ENCODE assay signal across 8 cellular contexts in genomic region chr9:130041648-130042405, GRCh38. TPM values are rescaled to one million over a fixed set of nuclear protein-coding genes. Genes with fewer than 3 reads are reported as not detected.
DNase-seq lines count a peak whose midpoint lies in the region; ATAC-seq and TF ChIP-seq lines count a peak whose summit lies in the region.

No MANE protein-coding gene starts in this region.

- TF ChIP-seq RAD21 in SK-N-SH (IDR thresholded peaks at IDR 0.05; ENCODE audit: low read length) (no peak), neural cell (conservative IDR thresholded peaks at IDR 0.05) (no peak)

- H3K79me2 ChIP-seq in SK-N-SH (ENCODE audit: insufficient read depth) (peaks cover 55% of the 10 kb centered on the region), neural cell (replicated peaks; ENCODE audit: insufficient read depth, low read length) (peaks cover 38% of the 10 kb centered on the region)

- CTCF ChIA-PET in SK-N-SH (lab: Yijun Ruan, JAX) (interaction anchor here (1.1 to 1.6 kb wide), 4 partner anchors 9 to 231 kb away, joined by 3 to 10 read pairs (median 4); partner anchors contain the start of gene GPR107), GM10248 (lab: Yijun Ruan, JAX) (interaction anchor here (0.9 to 1.3 kb wide), 2 partner anchors 23 to 42 kb away, joined by 3 read pairs; no protein-coding TSS in a partner anchor)

- TF ChIP-seq EP300 in SK-N-SH (IDR thresholded peaks at IDR 0.05; ENCODE audit: borderline replicate concordance in 1 of 2, low read depth in 1 of 2, low read length in 1 of 2) (no peak), neural cell (conservative IDR thresholded peaks at IDR 0.05; ENCODE audit: poor library complexity, severe bottlenecking) (no peak)

- DNase-seq in activated CD4-positive, CD25-positive, alpha-beta regulatory T cell treated with anti-CD3 and anti-CD28 coated beads, Interleukin-2, amount 50 U/mL, for 72 hours: peak; percentile 48
- DNase-seq in SK-N-SH: peak; percentile 70
- no peak for DNase-seq in esophagus squamous epithelium (lab: John Stamatoyannopoulos, UW)
- no peak for DNase-seq in NCI-H2029 (lab: John Stamatoyannopoulos, UW)
- no peak for DNase-seq in GM10248 (ENCODE audit: extremely low spot score)
- no peak for DNase-seq in COLO829 (ENCODE audit: low spot score)

- no peaks in the 10 kb centered on the region for H3K9me2 ChIP-seq in SK-N-SH
- H3K9me2 ChIP-seq in neural cell (ENCODE audit: insufficient read depth, low read length): no peaks in the 10 kb centered on the region

- peak overlapping the region; percentile 77 for H3K4me2 ChIP-seq in SK-N-SH
- H3K4me2 ChIP-seq in neural cell (ENCODE audit: low read length): peak overlapping the region; percentile 31

- H4K20me1 ChIP-seq in SK-N-SH (ENCODE audit: insufficient read depth) (peaks cover 30% of the 10 kb centered on the region), neural cell (ENCODE audit: insufficient read depth) (no peaks in the 10 kb centered on the region)

- H3K27ac ChIP-seq in SK-N-SH (ENCODE audit: low read depth in 2 of 2, low read length in 1 of 2): peak overlapping the region; percentile 72 to 77
- H3K27ac ChIP-seq in esophagus squamous epithelium: peak overlapping the region; percentile 94 to 99 (median 98)
- H3K27ac ChIP-seq in neural cell (ENCODE audit: low read length): peak overlapping the region; percentile 84

- H3F3A ChIP-seq in SK-N-SH (replicated peaks; ENCODE audit: insufficient read depth) (peaks cover 20% of the 10 kb centered on the region), neural cell (ENCODE audit: insufficient read depth, low read length, poor library complexity, severe bottlenecking) (no peaks in the 10 kb centered on the region)

- intact Hi-C loops in esophagus squamous epithelium (cut with DNase I): loop anchor here (5.0 kb wide), 1 partner anchor 155 kb away; no protein-coding TSS in a partner anchor

- H2AFZ ChIP-seq in SK-N-SH (ENCODE audit: low read depth) (peak overlapping the region; percentile 43; the same call in 1 of the 2 replicates), neural cell (ENCODE audit: low read depth, low read length) (no peak overlapping the region)

- peak overlapping the region; percentile 85 for H3K9ac ChIP-seq in SK-N-SH
- peak overlapping the region; percentile 85 for H3K9ac ChIP-seq in neural cell (ENCODE audit: low read length)

- WGBS in SK-N-SH (ENCODE audit: low lambda C conversion rate): 7% methylated on average over 14 of the region's 31 CpGs
- WGBS in esophagus squamous epithelium, 2 donors: 1 to 2% methylated on average over 9 to 19 of the region's 31 CpGs

- POLR2A ChIA-PET in SK-N-SH (lab: Yijun Ruan, JAX): interaction anchor here (0.6 to 1.0 kb wide), 2 partner anchors 12 to 668 kb away, joined by 3 read pairs; partner anchors contain the start of gene GPR107
- POLR2A ChIA-PET in GM10248 (lab: Yijun Ruan, JAX): interaction anchor here (0.6 kb wide), 1 partner anchor 23 kb away, joined by 5 read pairs; no protein-coding TSS in a partner anchor

- H3K4me1 ChIP-seq in SK-N-SH (ENCODE audit: control insufficient read depth in 1 of 2, insufficient read depth in 2 of 2, low read depth in 1 of 2, low read length in 1 of 2) (peaks cover 12 to 16% of the 10 kb centered on the region in 2 experiments; a peak in 3 of 4 replicates), esophagus squamous epithelium (peaks cover 17 to 60% (median 26%) of the 10 kb centered on the region in 3 donors)

- no peaks in the 10 kb centered on the region for H3K9me3 ChIP-seq in SK-N-SH
- no peaks in the 10 kb centered on the region for H3K9me3 ChIP-seq in esophagus squamous epithelium
- H3K9me3 ChIP-seq in neural cell (ENCODE audit: low read length): no peaks in the 10 kb centered on the region

- no peak for TF ChIP-seq CTCF in SK-N-SH (IDR thresholded peaks at IDR 0.05)
- TF ChIP-seq CTCF in esophagus squamous epithelium (IDR thresholded peaks at IDR 0.05): no peak
- TF ChIP-seq CTCF in neural cell (IDR thresholded peaks at IDR 0.05; ENCODE audit: poor library complexity, severe bottlenecking): no peak
- TF ChIP-seq CTCF in GM10248 (IDR thresholded peaks at IDR 0.05; ENCODE audit: control extremely low read depth, extremely low read depth, low read depth, missing control alignments): no peak

- ATAC-seq in activated CD4-positive, CD25-positive, alpha-beta regulatory T cell treated with anti-CD3 and anti-CD28 coated beads, Interleukin-2, amount 50 U/mL, for 24 hours: no peak

- TF ChIP-seq POLR2A in esophagus squamous epithelium (IDR thresholded peaks at IDR 0.05): no peak

- H3K36me3 ChIP-seq in SK-N-SH (replicated peaks in 1 of 2; ENCODE audit: control insufficient read depth in 1 of 2, insufficient read depth in 2 of 2, low read length in 1 of 2) (no peaks in the 10 kb centered on the region), esophagus squamous epithelium (no peaks in the 10 kb centered on the region), neural cell (ENCODE audit: insufficient read depth, low read length) (no peaks in the 10 kb centered on the region)

- H3K4me3 ChIP-seq in SK-N-SH (ENCODE audit: low read depth in 2 of 2, low read length in 1 of 2) (peak overlapping the region; percentile 81 to 85), esophagus squamous epithelium (peak overlapping the region; percentile 85 to 100 (median 98)), neural cell (ENCODE audit: low read length) (peak overlapping the region; percentile 93)

- no peaks in the 10 kb centered on the region for H3K27me3 ChIP-seq in SK-N-SH (ENCODE audit: insufficient read depth)
- H3K27me3 ChIP-seq in esophagus squamous epithelium: no peaks in the 10 kb centered on the region
- no peaks in the 10 kb centered on the region for H3K27me3 ChIP-seq in neural cell (ENCODE audit: insufficient read depth, low read depth, low read length)

TF ChIP-seq in SK-N-SH, 30 proteins besides CTCF, POLR2A, EP300 and RAD21:
- no peak for TF ChIP-seq MEF2A (IDR thresholded peaks at IDR 0.05; ENCODE audit: borderline replicate concordance, low read depth)
- TF ChIP-seq SMC3 (IDR thresholded peaks at IDR 0.05; ENCODE audit: low read depth, low read length): no peak
- TF ChIP-seq FOSL2 (IDR thresholded peaks at IDR 0.05; ENCODE audit: borderline replicate concordance, low read depth): no peak
- TF ChIP-seq USF1 (IDR thresholded peaks at IDR 0.05; ENCODE audit: borderline replicate concordance, low read depth): no peak
- no peak for TF ChIP-seq POLR2AphosphoS5 (IDR thresholded peaks at IDR 0.05; ENCODE audit: low read depth, low read length)
- TF ChIP-seq EZH2phosphoT487 (IDR thresholded peaks at IDR 0.05; ENCODE audit: borderline replicate concordance, low read depth): no peak
TF ChIP-seq in SK-N-SH: peak in this region for 0.

TF ChIP-seq in neural cell, 6 proteins besides CTCF, POLR2A, EP300 and RAD21:
- TF ChIP-seq POLR2AphosphoS5 (IDR thresholded peaks at IDR 0.05) (no peak), EZH2 (IDR thresholded peaks at IDR 0.05; ENCODE audit: borderline replicate concordance, insufficient read depth, low read length, poor library complexity, severe bottlenecking) (no peak), TAF1 (IDR thresholded peaks at IDR 0.05; ENCODE audit: low read depth) (no peak), SMC3 (conservative IDR thresholded peaks at IDR 0.05; ENCODE audit: poor library complexity) (no peak)

RNA-seq across cellular contexts. Expression of gene FNBP1, which starts 1.2 kb away (rescaled TPM):
- 10.2 and 11.0 TPM in 2 replicates for polyA plus RNA-seq in SK-N-SH (2012; rRNA removed)
- polyA plus RNA-seq in SK-N-SH (2012; cell fraction: cytosol; rRNA removed): 13.1 and 17.9 TPM in 2 replicates
- polyA plus RNA-seq in SK-N-SH (2012; cell fraction: nucleus; rRNA removed): 19.1 and 20.3 TPM in 2 replicates
- 10 to 100 TPM; 19.7 to 47.7 (median 26.2) TPM for total RNA-seq in esophagus squamous epithelium
- polyA plus RNA-seq in neural cell: 14.2 and 16.6 TPM in 2 replicates
- polyA minus RNA-seq in neural cell: 52.3 and 60.1 TPM in 2 replicates

RNA-seq across cellular contexts. Expression of gene GPR107, which starts 11.9 kb away (rescaled TPM):
- polyA plus RNA-seq in SK-N-SH (2012; rRNA removed): 23.0 and 29.9 TPM in 2 replicates
- polyA plus RNA-seq in SK-N-SH (2012; cell fraction: cytosol; rRNA removed): 20.9 and 24.6 TPM in 2 replicates
- 20.5 and 35.5 TPM in 2 replicates for polyA plus RNA-seq in SK-N-SH (2012; cell fraction: nucleus; rRNA removed)
- 10 to 100 TPM; 18.9 to 27.0 (median 23.2) TPM for total RNA-seq in esophagus squamous epithelium
- 21.5 and 28.6 TPM in 2 replicates for polyA plus RNA-seq in neural cell
- polyA minus RNA-seq in neural cell: 44.9 and 50.6 TPM in 2 replicates

Comparison
In these comparisons a context has a peak if more than half of its experiments do, and no peak if none do; other contexts are left out.
1. DNase-seq: peak in activated CD4-positive, CD25-positive, alpha-beta regulatory T cell treated with anti-CD3 and anti-CD28 coated beads, Interleukin-2, amount 50 U/mL, for 72 hours (single experiment) and SK-N-SH (single experiment); none in esophagus squamous epithelium (single experiment), NCI-H2029 (single experiment), GM10248 (single experiment) and COLO829 (single experiment).
2. Peak in every context shown above with its lines, with median percentiles within 50 percentile points of each other: H3K27ac ChIP-seq and H3K4me3 ChIP-seq.